Comparison of ENCODE assay signal across 1 cellular context in the genomic region with DNA sequence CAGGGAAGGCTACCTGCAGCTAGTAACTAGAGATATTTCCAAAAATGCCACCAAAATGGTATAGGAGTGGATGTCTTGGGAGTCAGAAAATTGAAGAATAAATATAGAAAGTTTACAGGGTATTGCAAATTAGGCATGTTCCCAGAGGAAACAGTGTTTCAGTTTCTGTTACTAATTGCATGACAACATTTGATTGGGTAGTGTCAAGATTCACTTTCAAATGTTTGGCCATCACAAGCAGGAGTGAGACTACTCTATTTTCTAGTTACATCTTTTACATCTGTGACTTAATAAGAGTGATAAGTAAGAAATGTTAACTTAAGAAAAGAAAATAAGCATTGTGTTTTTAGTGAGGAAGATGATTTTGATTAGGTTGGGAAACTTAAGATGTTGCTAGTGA.
TF ChIP-seq lines count a peak whose summit lies in the region.

No MANE protein-coding gene starts in this region.

TF ChIP-seq in GM23338, 12 proteins besides CTCF, POLR2A, EP300 and RAD21 (continued from another document):
- TF ChIP-seq, protein P1, sequence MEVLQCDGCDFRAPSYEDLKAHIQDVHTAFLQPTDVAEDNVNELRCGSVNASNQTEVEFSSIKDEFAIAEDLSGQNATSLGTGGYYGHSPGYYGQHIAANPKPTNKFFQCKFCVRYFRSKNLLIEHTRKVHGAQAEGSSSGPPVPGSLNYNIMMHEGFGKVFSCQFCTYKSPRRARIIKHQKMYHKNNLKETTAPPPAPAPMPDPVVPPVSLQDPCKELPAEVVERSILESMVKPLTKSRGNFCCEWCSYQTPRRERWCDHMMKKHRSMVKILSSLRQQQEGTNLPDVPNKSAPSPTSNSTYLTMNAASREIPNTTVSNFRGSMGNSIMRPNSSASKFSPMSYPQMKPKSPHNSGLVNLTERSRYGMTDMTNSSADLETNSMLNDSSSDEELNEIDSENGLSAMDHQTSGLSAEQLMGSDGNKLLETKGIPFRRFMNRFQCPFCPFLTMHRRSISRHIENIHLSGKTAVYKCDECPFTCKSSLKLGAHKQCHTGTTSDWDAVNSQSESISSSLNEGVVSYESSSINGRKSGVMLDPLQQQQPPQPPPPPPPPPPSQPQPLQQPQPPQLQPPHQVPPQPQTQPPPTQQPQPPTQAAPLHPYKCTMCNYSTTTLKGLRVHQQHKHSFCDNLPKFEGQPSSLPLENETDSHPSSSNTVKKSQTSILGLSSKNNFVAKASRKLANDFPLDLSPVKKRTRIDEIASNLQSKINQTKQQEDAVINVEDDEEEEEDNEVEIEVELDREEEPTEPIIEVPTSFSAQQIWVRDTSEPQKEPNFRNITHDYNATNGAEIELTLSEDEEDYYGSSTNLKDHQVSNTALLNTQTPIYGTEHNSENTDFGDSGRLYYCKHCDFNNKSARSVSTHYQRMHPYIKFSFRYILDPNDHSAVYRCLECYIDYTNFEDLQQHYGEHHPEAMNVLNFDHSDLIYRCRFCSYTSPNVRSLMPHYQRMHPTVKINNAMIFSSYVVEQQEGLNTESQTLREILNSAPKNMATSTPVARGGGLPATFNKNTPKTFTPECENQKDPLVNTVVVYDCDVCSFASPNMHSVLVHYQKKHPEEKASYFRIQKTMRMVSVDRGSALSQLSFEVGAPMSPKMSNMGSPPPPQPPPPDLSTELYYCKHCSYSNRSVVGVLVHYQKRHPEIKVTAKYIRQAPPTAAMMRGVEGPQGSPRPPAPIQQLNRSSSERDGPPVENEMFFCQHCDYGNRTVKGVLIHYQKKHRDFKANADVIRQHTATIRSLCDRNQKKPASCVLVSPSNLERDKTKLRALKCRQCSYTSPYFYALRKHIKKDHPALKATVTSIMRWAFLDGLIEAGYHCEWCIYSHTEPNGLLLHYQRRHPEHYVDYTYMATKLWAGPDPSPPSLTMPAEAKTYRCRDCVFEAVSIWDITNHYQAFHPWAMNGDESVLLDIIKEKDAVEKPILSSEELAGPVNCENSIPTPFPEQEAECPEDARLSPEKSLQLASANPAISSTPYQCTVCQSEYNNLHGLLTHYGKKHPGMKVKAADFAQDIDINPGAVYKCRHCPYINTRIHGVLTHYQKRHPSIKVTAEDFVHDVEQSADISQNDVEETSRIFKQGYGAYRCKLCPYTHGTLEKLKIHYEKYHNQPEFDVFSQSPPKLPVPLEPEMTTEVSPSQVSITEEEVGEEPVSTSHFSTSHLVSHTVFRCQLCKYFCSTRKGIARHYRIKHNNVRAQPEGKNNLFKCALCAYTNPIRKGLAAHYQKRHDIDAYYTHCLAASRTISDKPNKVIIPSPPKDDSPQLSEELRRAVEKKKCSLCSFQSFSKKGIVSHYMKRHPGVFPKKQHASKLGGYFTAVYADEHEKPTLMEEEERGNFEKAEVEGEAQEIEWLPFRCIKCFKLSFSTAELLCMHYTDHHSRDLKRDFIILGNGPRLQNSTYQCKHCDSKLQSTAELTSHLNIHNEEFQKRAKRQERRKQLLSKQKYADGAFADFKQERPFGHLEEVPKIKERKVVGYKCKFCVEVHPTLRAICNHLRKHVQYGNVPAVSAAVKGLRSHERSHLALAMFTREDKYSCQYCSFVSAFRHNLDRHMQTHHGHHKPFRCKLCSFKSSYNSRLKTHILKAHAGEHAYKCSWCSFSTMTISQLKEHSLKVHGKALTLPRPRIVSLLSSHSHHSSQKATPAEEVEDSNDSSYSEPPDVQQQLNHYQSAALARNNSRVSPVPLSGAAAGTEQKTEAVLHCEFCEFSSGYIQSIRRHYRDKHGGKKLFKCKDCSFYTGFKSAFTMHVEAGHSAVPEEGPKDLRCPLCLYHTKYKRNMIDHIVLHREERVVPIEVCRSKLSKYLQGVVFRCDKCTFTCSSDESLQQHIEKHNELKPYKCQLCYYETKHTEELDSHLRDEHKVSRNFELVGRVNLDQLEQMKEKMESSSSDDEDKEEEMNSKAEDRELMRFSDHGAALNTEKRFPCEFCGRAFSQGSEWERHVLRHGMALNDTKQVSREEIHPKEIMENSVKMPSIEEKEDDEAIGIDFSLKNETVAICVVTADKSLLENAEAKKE (CRISPR knock-in tag; IDR thresholded peaks at IDR 0.05) = no peak
- TF ChIP-seq POLR2AphosphoS5 (IDR thresholded peaks at IDR 0.05; ENCODE audit: low read depth) = no peak
- no peak for TF ChIP-seq NANOG (IDR thresholded peaks at IDR 0.05; ENCODE audit: borderline replicate concordance)
- TF ChIP-seq JUNB (IDR thresholded peaks at IDR 0.05; ENCODE audit: unreplicated experiment) = no peak
- TF ChIP-seq EZH2phosphoT487 (IDR thresholded peaks at IDR 0.05; ENCODE audit: unreplicated experiment) = no peak
- no peak for TF ChIP-seq ZNF114 (CRISPR knock-in tag; IDR thresholded peaks at IDR 0.05)
